Comparison of ENCODE assay signal across 11 cellular contexts in genomic region chr4:123452585-123452984, GRCh38. TPM values are rescaled to one million over a fixed set of nuclear protein-coding genes. Genes with fewer than 3 reads are reported as not detected.
DNase-seq lines count a peak whose midpoint lies in the region; ATAC-seq and TF ChIP-seq lines count a peak whose summit lies in the region.
"Had no signal": no experiment of that assay in that cellular context is flagged by ENCODE, and none has a peak within 500 bp of the region (broad histone marks: within the 10 kb centered on the region; RNA-seq: fewer than 3 reads in every experiment).

No MANE protein-coding gene starts in this region.

- peak; percentile 22 for DNase-seq in SIG-M5 treated with dmso at 0.1 percent for 504 hours (lab: John Stamatoyannopoulos, UW; ENCODE audit: unreplicated experiment)
- no peak for DNase-seq in SIG-M5 (lab: John Stamatoyannopoulos, UW)
- DNase-seq in RPMI7951 (ENCODE audit: low read depth) = peak; percentile 89
- DNase-seq in foreskin melanocyte = peak; percentile 80
- DNase-seq in stimulated activated naive CD8-positive, alpha-beta T cell treated with anti-CD3 and anti-CD28 coated beads, Interleukin-15, Interleukin-2, amounts not matched to agents 100 U/mL and 50 U/mL, for 24 hours = peak; percentile 39
- DNase-seq in esophagus squamous epithelium (lab: John Stamatoyannopoulos, UW) = no peak
- DNase-seq in vagina (ENCODE audit: extremely low spot score in 2 of 2) = no peak
- DNase-seq: DND-41 had no signal

- TF ChIP-seq POLR2A in esophagus squamous epithelium (IDR thresholded peaks at IDR 0.05) (no peak), vagina (IDR thresholded peaks at IDR 0.05) (no peak)

- H3K27ac ChIP-seq in esophagus squamous epithelium (no peak overlapping the region), vagina (no peak overlapping the region)
- H3K27ac ChIP-seq: neutrophil, VCaP had no signal

- H3K9me3 ChIP-seq in esophagus squamous epithelium (no peaks in the 10 kb centered on the region), vagina (no peaks in the 10 kb centered on the region)
- H3K9me3 ChIP-seq: neutrophil had no signal

- no peaks in the 10 kb centered on the region for H3K36me3 ChIP-seq in esophagus squamous epithelium
- no peaks in the 10 kb centered on the region for H3K36me3 ChIP-seq in vagina
- H3K36me3 ChIP-seq: neutrophil had no signal

- H3K27me3 ChIP-seq in esophagus squamous epithelium = no peaks in the 10 kb centered on the region
- no peaks in the 10 kb centered on the region for H3K27me3 ChIP-seq in vagina
- H3K27me3 ChIP-seq: neutrophil had no signal

- intact Hi-C loops in esophagus squamous epithelium (cut with DNase I) (no loop called here), vagina (cut with DNase I) (no loop called here)

- TF ChIP-seq CTCF in esophagus squamous epithelium (IDR thresholded peaks at IDR 0.05) = no peak
- no peak for TF ChIP-seq CTCF in vagina (IDR thresholded peaks at IDR 0.05)

- H3K4me3 ChIP-seq in esophagus squamous epithelium (no peak overlapping the region), vagina (no peak overlapping the region)

- H3K4me1 ChIP-seq in esophagus squamous epithelium (peaks cover 0 to 10% (median 0%) of the 10 kb centered on the region in 3 donors), vagina (no peaks in the 10 kb centered on the region)

- ATAC-seq in stimulated activated naive CD8-positive, alpha-beta T cell treated with anti-CD3 and anti-CD28 coated beads, Interleukin-15, Interleukin-2, amounts not matched to agents 100 U/mL and 50 U/mL, for 24 hours = peak; percentile 30
- no peak for ATAC-seq in HG03469 (IDR thresholded peaks at IDR 0.05; ENCODE audit: unreplicated experiment)

RNA-seq across cellular contexts. Expression of gene SPRY1, which starts 56.0 kb away (rescaled TPM):
- total RNA-seq in RPMI7951 (2014; rRNA removed; shearing (Covaris generic)) = 14.6 and 14.8 TPM in 2 replicates
- total RNA-seq in esophagus squamous epithelium (10 to 100 TPM; 14.2 to 60.3 (median 23.2) TPM), vagina (185 TPM)

Comparison
In these comparisons a context has a peak if more than half of its experiments do, and no peak if none do; other contexts are left out.
1. DNase-seq: peak in SIG-M5 treated with dmso at 0.1 percent for 504 hours (single experiment), RPMI7951 (single experiment), foreskin melanocyte (single experiment) and stimulated activated naive CD8-positive, alpha-beta T cell treated with anti-CD3 and anti-CD28 coated beads, Interleukin-15, Interleukin-2, amounts not matched to agents 100 U/mL and 50 U/mL, for 24 hours (single experiment); none in SIG-M5 (single experiment), esophagus squamous epithelium (single experiment) and vagina (0 of 2).